ENCODE assay signal across 18 cellular contexts in genomic region chr5:144638802-144639201, GRCh38.
DNase-seq lines count a peak whose midpoint lies in the region; ATAC-seq, FAIRE-seq and TF ChIP-seq lines count a peak whose summit lies in the region.
"Had no signal": no experiment of that assay in that cellular context is flagged by ENCODE, and none has a peak within 500 bp of the region (broad histone marks: within the 10 kb centered on the region; RNA-seq: fewer than 3 reads in every experiment).

No MANE protein-coding gene starts in this region.

- peak overlapping the region; percentile 7 to 30 (median 18) for H3K27ac Mint-ChIP-seq in nephron
- H3K27ac Mint-ChIP-seq in activated T-helper 2 cell treated with anti-CD3 and anti-CD28 coated beads, Interferon-gamma antibody, Interleukin-2, Interleukin-4, amounts not matched to agents 10 μg/mL and 5 μg/mL and 100 μg/mL, durations not matched to agents 14 hours and 24 hours and 36 hours = no peak overlapping the region
- H3K27ac Mint-ChIP-seq: CD14-positive monocyte; CD4-positive, alpha-beta memory T cell; H9 had no signal

- WGBS in pancreas, 2 donors = 49 to 54% methylated on average over 3 of the region's 3 CpGs

- peaks cover 20% of the 10 kb centered on the region for H3K9me3 Mint-ChIP-seq in nephron
- peaks cover 22% of the 10 kb centered on the region for H3K9me3 Mint-ChIP-seq in activated T-helper 2 cell treated with anti-CD3 and anti-CD28 coated beads, Interferon-gamma antibody, Interleukin-2, Interleukin-4, amounts not matched to agents 10 μg/mL and 5 μg/mL and 100 μg/mL, durations not matched to agents 14 hours and 24 hours and 36 hours

- H3K4me1 Mint-ChIP-seq in nephron = peaks cover 12% of the 10 kb centered on the region
- H3K4me1 Mint-ChIP-seq in activated T-helper 2 cell treated with anti-CD3 and anti-CD28 coated beads, Interferon-gamma antibody, Interleukin-2, Interleukin-4, amounts not matched to agents 10 μg/mL and 5 μg/mL and 100 μg/mL, durations not matched to agents 14 hours and 24 hours and 36 hours (ENCODE audit: low read depth) = no peaks in the 10 kb centered on the region
- H3K4me1 Mint-ChIP-seq: CD14-positive monocyte; CD4-positive, alpha-beta memory T cell; H9 had no signal

- H3K36me3 Mint-ChIP-seq in nephron (ENCODE audit: low read depth) = no peaks in the 10 kb centered on the region
- no peaks in the 10 kb centered on the region for H3K36me3 Mint-ChIP-seq in activated T-helper 2 cell treated with anti-CD3 and anti-CD28 coated beads, Interferon-gamma antibody, Interleukin-2, Interleukin-4, amounts not matched to agents 10 μg/mL and 5 μg/mL and 100 μg/mL, durations not matched to agents 14 hours and 24 hours and 36 hours (ENCODE audit: low read depth)
- H3K36me3 Mint-ChIP-seq: CD14-positive monocyte; CD4-positive, alpha-beta memory T cell had no signal

- intact Hi-C loops in pancreas (cut with DNase I) = no loop called here
- intact Hi-C loops in activated T-helper 2 cell treated with anti-CD3 and anti-CD28 coated beads, Interferon-gamma antibody, Interleukin-2, Interleukin-4, amounts not matched to agents 10 μg/mL and 5 μg/mL and 100 μg/mL, durations not matched to agents 14 hours and 24 hours and 36 hours (cut with micrococcal nuclease) = no loop called here

- FAIRE-seq in urothelium cell line (lab: Jason Lieb, UNC) (peak; percentile 46), pancreas (lab: Jason Lieb, UNC) (no peak)
- FAIRE-seq: A549, GM12878, H1, HTR-8/SVneo had no signal

- H3K4me3 Mint-ChIP-seq in nephron = no peak overlapping the region
- no peak overlapping the region for H3K4me3 Mint-ChIP-seq in activated T-helper 2 cell treated with anti-CD3 and anti-CD28 coated beads, Interferon-gamma antibody, Interleukin-2, Interleukin-4, amounts not matched to agents 10 μg/mL and 5 μg/mL and 100 μg/mL, durations not matched to agents 14 hours and 24 hours and 36 hours (ENCODE audit: low read depth)
- H3K4me3 Mint-ChIP-seq: CD14-positive monocyte; CD4-positive, alpha-beta memory T cell; H9 had no signal

- DNase-seq in NCI-H2227 treated with DMSO at 0.1 percent for 48 hours (lab: John Stamatoyannopoulos, UW) (peak; percentile 18), NCI-H2227 (lab: John Stamatoyannopoulos, UW; ENCODE audit: unreplicated experiment) (no peak), WERI-Rb-1 (no peak), urothelium cell line (ENCODE audit: low spot score) (no peak), pancreas (no peak)
- DNase-seq in activated T-helper 2 cell treated with anti-CD3 and anti-CD28 coated beads, Interferon-gamma antibody, Interleukin-2, Interleukin-4, amounts not matched to agents 10 μg/mL and 5 μg/mL and 100 μg/mL, durations not matched to agents 14 hours and 24 hours and 36 hours (ENCODE audit: low spot score) = no peak
- DNase-seq: CD4-positive, alpha-beta memory T cell; DMS79 treated with DMSO at 0.1 percent for 48 hours; H9 had no signal

- no peaks in the 10 kb centered on the region for H3K4me1 ChIP-seq in pancreas
- H3K4me1 ChIP-seq: A549, BLaER1 had no signal

- no peaks in the 10 kb centered on the region for H3K27me3 Mint-ChIP-seq in nephron (ENCODE audit: low read depth)
- H3K27me3 Mint-ChIP-seq in activated T-helper 2 cell treated with anti-CD3 and anti-CD28 coated beads, Interferon-gamma antibody, Interleukin-2, Interleukin-4, amounts not matched to agents 10 μg/mL and 5 μg/mL and 100 μg/mL, durations not matched to agents 14 hours and 24 hours and 36 hours (ENCODE audit: low read depth) = no peaks in the 10 kb centered on the region
- H3K27me3 Mint-ChIP-seq: CD4-positive, alpha-beta memory T cell had no signal

- TF ChIP-seq CTCF in WERI-Rb-1 (IDR thresholded peaks at IDR 0.05; ENCODE audit: low read depth, low read length) = no peak
- TF ChIP-seq CTCF in nephron (IDR thresholded peaks at IDR 0.05; ENCODE audit: unreplicated experiment in 3 of 3) = no peak
- TF ChIP-seq CTCF in pancreas (IDR thresholded peaks at IDR 0.05) = no peak

- ATAC-seq in GM19452 (IDR thresholded peaks at IDR 0.05; ENCODE audit: unreplicated experiment) (no peak), pancreas (no peak)
- ATAC-seq: A549, GM12878 had no signal

- peak overlapping the region; percentile 20; the same call in 1 of the 2 replicates for H3K27ac ChIP-seq in WERI-Rb-1
- no peak overlapping the region for H3K27ac ChIP-seq in pancreas
- H3K27ac ChIP-seq: 22Rv1, A549, BLaER1 had no signal

- H3K9me3 ChIP-seq in WERI-Rb-1 (ENCODE audit: severe bottlenecking) = peaks cover 5% of the 10 kb centered on the region
- H3K9me3 ChIP-seq in pancreas = no peaks in the 10 kb centered on the region
- H3K9me3 ChIP-seq: A549 had no signal

- H3K27me3 ChIP-seq in WERI-Rb-1 (ENCODE audit: insufficient read depth, low read depth, severe bottlenecking) (no peaks in the 10 kb centered on the region), pancreas (no peaks in the 10 kb centered on the region)
- H3K27me3 ChIP-seq: BLaER1 had no signal

- H3K36me3 ChIP-seq in WERI-Rb-1 (no peaks in the 10 kb centered on the region), pancreas (no peaks in the 10 kb centered on the region)
- H3K36me3 ChIP-seq: BLaER1 had no signal

- H3K4me3 ChIP-seq in WERI-Rb-1 (ENCODE audit: low read depth, low read length) = no peak overlapping the region
- H3K4me3 ChIP-seq in pancreas = no peak overlapping the region
- H3K4me3 ChIP-seq: A549, BLaER1, GM12878 had no signal
